In genomic region chr7:151801782-151802468, GRCh38 we compare ENCODE assay signal across 20 cellular contexts.
"Had no signal": no experiment of that assay in that cellular context is flagged by ENCODE, and none has a peak within 500 bp of the region (broad histone marks: within the 10 kb centered on the region; RNA-seq: fewer than 3 reads in every experiment).

No MANE protein-coding gene starts in this region.

- H3K27ac Mint-ChIP-seq: activated B cell treated with CpG ODN at 0.5 μM for 24 hours; activated CD4-positive, alpha-beta T cell treated with anti-CD3 and anti-CD28 coated beads, Interleukin-2, amount 10 ng/mL, durations not matched to agents 24 days and 14 days; activated CD8-positive, alpha-beta T cell treated with anti-CD3 and anti-CD28 coated beads for 36 hours; activated naive CD4-positive, alpha-beta T cell treated with anti-CD3 and anti-CD28 coated beads, Interleukin-2, amount 10 ng/mL, durations not matched to agents 7 days and 5 days; dendritic cell treated with granulocyte-macrophage colony-stimulating factor and Interleukin-4, amounts not matched to agents 40 ng/mL and 50 ng/mL, for 4 days; naive B cell; progenitor cell of endocrine pancreas; stimulated activated naive B cell treated with anti-CD40 and anti-IgM and Interleukin-4, amounts not matched to agents 10 μg/mL and 1 μg/mL and 100 μg/mL, for 72 hours had no signal

- DNase-seq: activated B cell treated with CpG ODN at 0.5 μM for 24 hours; activated CD4-positive, alpha-beta T cell treated with anti-CD3 and anti-CD28 coated beads, Interleukin-2, amount 10 ng/mL, durations not matched to agents 24 days and 14 days; activated CD8-positive, alpha-beta T cell treated with anti-CD3 and anti-CD28 coated beads for 36 hours; activated effector memory CD4-positive, alpha-beta T cell treated with Interleukin-2 at 50 U/mL for 16 hours; activated naive CD4-positive, alpha-beta T cell treated with anti-CD3 and anti-CD28 coated beads, Interleukin-2, amount 10 ng/mL, durations not matched to agents 7 days and 5 days; activated T-cell treated with anti-CD3 and anti-CD28 coated beads, Interleukin-2, amount 50 U/mL, for 4 hours; cerebellar nuclear complex; naive B cell; SK-N-SH; stimulated activated CD4-positive, alpha-beta T cell treated with anti-CD3 and anti-CD28 coated beads, Interleukin-4, amount 100 ng/mL, for 24 hours; stimulated activated naive B cell treated with anti-CD40 and anti-IgM and Interleukin-4, amounts not matched to agents 10 μg/mL and 1 μg/mL and 100 μg/mL, for 72 hours; T-helper 1 cell; T-helper 9 cell; tibial artery; uterus had no signal

- H3K9ac ChIP-seq: SK-N-SH had no signal

- H3K4me1 ChIP-seq: ascending aorta, uterus had no signal

- H3K9me3 Mint-ChIP-seq: activated B cell treated with CpG ODN at 0.5 μM for 24 hours; activated CD4-positive, alpha-beta T cell treated with anti-CD3 and anti-CD28 coated beads, Interleukin-2, amount 10 ng/mL, durations not matched to agents 24 days and 14 days; activated CD8-positive, alpha-beta T cell treated with anti-CD3 and anti-CD28 coated beads for 36 hours; activated naive CD4-positive, alpha-beta T cell treated with anti-CD3 and anti-CD28 coated beads, Interleukin-2, amount 10 ng/mL, durations not matched to agents 7 days and 5 days; activated T-cell treated with anti-CD3 and anti-CD28 coated beads, Interleukin-2, amount 50 U/mL, for 4 hours; dendritic cell treated with granulocyte-macrophage colony-stimulating factor and Interleukin-4, amounts not matched to agents 40 ng/mL and 50 ng/mL, for 4 days; naive B cell; neural crest cell; stimulated activated naive B cell treated with anti-CD40 and anti-IgM and Interleukin-4, amounts not matched to agents 10 μg/mL and 1 μg/mL and 100 μg/mL, for 72 hours had no signal

- H3K4me1 Mint-ChIP-seq: activated CD4-positive, alpha-beta T cell treated with anti-CD3 and anti-CD28 coated beads, Interleukin-2, amount 10 ng/mL, durations not matched to agents 24 days and 14 days; activated naive CD4-positive, alpha-beta T cell treated with anti-CD3 and anti-CD28 coated beads, Interleukin-2, amount 10 ng/mL, durations not matched to agents 7 days and 5 days had no signal

- H3K4me3 ChIP-seq: ascending aorta, breast epithelium, tibial artery, uterus had no signal

- H3K27me3 Mint-ChIP-seq: activated B cell treated with CpG ODN at 0.5 μM for 24 hours; activated CD4-positive, alpha-beta T cell treated with anti-CD3 and anti-CD28 coated beads, Interleukin-2, amount 10 ng/mL, durations not matched to agents 24 days and 14 days; activated CD8-positive, alpha-beta T cell treated with anti-CD3 and anti-CD28 coated beads for 36 hours; activated naive CD4-positive, alpha-beta T cell treated with anti-CD3 and anti-CD28 coated beads, Interleukin-2, amount 10 ng/mL, durations not matched to agents 7 days and 5 days; dendritic cell treated with granulocyte-macrophage colony-stimulating factor and Interleukin-4, amounts not matched to agents 40 ng/mL and 50 ng/mL, for 4 days; naive B cell; stimulated activated naive B cell treated with anti-CD40 and anti-IgM and Interleukin-4, amounts not matched to agents 10 μg/mL and 1 μg/mL and 100 μg/mL, for 72 hours had no signal

- H3K27ac ChIP-seq: ascending aorta, breast epithelium, tibial artery, uterus had no signal

- ATAC-seq: activated CD8-positive, alpha-beta T cell treated with anti-CD3 and anti-CD28 coated beads for 36 hours; activated T-cell treated with anti-CD3 and anti-CD28 coated beads, Interleukin-2, amount 50 U/mL, for 4 hours; stimulated activated naive B cell treated with anti-CD40 and anti-IgM and Interleukin-4, amounts not matched to agents 10 μg/mL and 1 μg/mL and 100 μg/mL, for 72 hours had no signal

- H3K27me3 ChIP-seq: ascending aorta, breast epithelium, tibial artery, uterus had no signal

- H3K36me3 ChIP-seq: ascending aorta, breast epithelium, tibial artery, uterus had no signal

- H3K9me3 ChIP-seq: ascending aorta, breast epithelium, SK-N-SH, tibial artery, uterus had no signal

- H3K36me3 Mint-ChIP-seq: activated naive CD4-positive, alpha-beta T cell treated with anti-CD3 and anti-CD28 coated beads, Interleukin-2, amount 10 ng/mL, durations not matched to agents 7 days and 5 days had no signal

- H3K4me3 Mint-ChIP-seq: activated B cell treated with CpG ODN at 0.5 μM for 24 hours; activated CD4-positive, alpha-beta T cell treated with anti-CD3 and anti-CD28 coated beads, Interleukin-2, amount 10 ng/mL, durations not matched to agents 24 days and 14 days; activated CD8-positive, alpha-beta T cell treated with anti-CD3 and anti-CD28 coated beads for 36 hours; activated naive CD4-positive, alpha-beta T cell treated with anti-CD3 and anti-CD28 coated beads, Interleukin-2, amount 10 ng/mL, durations not matched to agents 7 days and 5 days; activated T-cell treated with anti-CD3 and anti-CD28 coated beads, Interleukin-2, amount 50 U/mL, for 4 hours; dendritic cell treated with granulocyte-macrophage colony-stimulating factor and Interleukin-4, amounts not matched to agents 40 ng/mL and 50 ng/mL, for 4 days; naive B cell; neural crest cell; stimulated activated naive B cell treated with anti-CD40 and anti-IgM and Interleukin-4, amounts not matched to agents 10 μg/mL and 1 μg/mL and 100 μg/mL, for 72 hours had no signal
